ENCODE assay signal across 8 cellular contexts in the genomic region with DNA sequence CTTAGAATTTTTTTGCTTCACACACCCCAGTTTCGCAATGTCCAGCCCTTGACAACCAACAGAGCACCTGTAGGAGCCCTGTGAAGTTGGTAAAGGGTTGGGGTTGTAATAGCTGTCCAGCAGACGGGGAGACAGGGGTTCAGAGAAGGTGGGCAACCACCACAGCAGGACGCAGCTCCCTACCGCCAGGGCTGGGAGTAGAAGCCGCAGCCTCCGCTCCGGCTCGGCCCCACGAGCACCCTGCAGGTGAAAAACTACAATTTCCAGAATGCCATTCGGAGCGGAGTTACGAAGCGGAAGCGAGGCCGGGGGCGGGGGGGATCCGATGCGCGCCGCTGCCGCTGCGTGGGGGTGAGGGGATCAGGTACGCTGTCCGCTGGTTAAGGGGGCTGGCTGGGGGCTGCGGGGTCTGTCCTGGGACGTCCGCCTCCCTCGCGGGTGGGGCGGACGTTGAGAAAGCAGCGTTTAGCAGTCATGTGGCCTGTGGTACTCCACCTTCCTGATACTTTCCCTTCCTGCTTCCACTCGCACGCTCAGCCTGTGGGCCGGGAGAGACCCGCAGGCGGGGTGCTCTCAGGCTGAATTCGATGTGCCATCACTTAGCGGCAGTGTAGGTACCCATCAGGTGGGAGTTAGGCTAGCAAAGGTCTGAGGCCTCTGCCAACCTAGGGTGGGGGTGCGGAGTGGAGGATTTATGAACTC. TPM values are rescaled to one million over a fixed set of nuclear protein-coding genes. Genes with fewer than 3 reads are reported as not detected.
A peak's percentile ranks its signal among the peaks of the same experiment; 100 is the strongest.
DNase-seq lines count a peak whose midpoint lies in the region; ATAC-seq, FAIRE-seq and TF ChIP-seq lines count a peak whose summit lies in the region.

A gene with protein sequence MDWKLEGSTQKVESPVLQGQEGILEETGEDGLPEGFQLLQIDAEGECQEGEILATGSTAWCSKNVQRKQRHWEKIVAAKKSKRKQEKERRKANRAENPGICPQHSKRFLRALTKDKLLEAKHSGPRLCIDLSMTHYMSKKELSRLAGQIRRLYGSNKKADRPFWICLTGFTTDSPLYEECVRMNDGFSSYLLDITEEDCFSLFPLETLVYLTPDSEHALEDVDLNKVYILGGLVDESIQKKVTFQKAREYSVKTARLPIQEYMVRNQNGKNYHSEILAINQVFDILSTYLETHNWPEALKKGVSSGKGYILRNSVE (plus strand): TSS at position 317 of the 702 bp plus-strand sequence. CDS start 8,127 bp downstream, outside the sequence.

- POLR2A ChIA-PET in HCT116 (lab: Charles Lee), result no interaction called here

- H3K27ac ChIP-seq in HCT116 (ENCODE audit: low read depth, low read length) (peak within 1 kb of the TSS; percentile 55), angular gyrus (ENCODE audit: low read depth, low read length) (peak within 1 kb of the TSS; percentile 65), right cardiac atrium (ENCODE audit: low read length) (peak within 1 kb of the TSS; percentile 29)

- no peaks in the 10 kb centered on the region for H3K9me2 ChIP-seq in HCT116 (ENCODE audit: insufficient read depth)

- no peak for TF ChIP-seq RAD21 in HCT116 (IDR thresholded peaks at IDR 0.05; ENCODE audit: low read depth)

- TF ChIP-seq POLR2A in HCT116 (IDR thresholded peaks at IDR 0.05; ENCODE audit: borderline replicate concordance, extremely low read depth, insufficient read depth, insufficient read length), result no peak

- H3K9me3 ChIP-seq in HCT116 (ENCODE audit: control insufficient read depth in 1 of 2, insufficient read depth in 1 of 2, low read depth in 1 of 2, low read length in 2 of 2), result no peaks in the 10 kb centered on the region
- no peaks in the 10 kb centered on the region for H3K9me3 ChIP-seq in right cardiac atrium (ENCODE audit: control insufficient read depth, low read length)

- H3K9ac ChIP-seq in HCT116 (ENCODE audit: low read length), result peak within 1 kb of the TSS; percentile 74

- H3K4me3 ChIP-seq in HCT116 (replicated peaks in 1 of 2; ENCODE audit: low read depth in 1 of 2, low read length in 2 of 2) (peak within 1 kb of the TSS; percentile 79 to 85), right cardiac atrium (ENCODE audit: low read length) (peak within 1 kb of the TSS; percentile 99)

- H4K20me1 ChIP-seq in HCT116 (ENCODE audit: insufficient read depth), result no peaks in the 10 kb centered on the region

- H3K4me1 ChIP-seq in HCT116 (ENCODE audit: control insufficient read depth in 1 of 2, insufficient read depth in 2 of 2, low read length in 2 of 2), result peaks cover 5 to 27% of the 10 kb centered on the region in 2 experiments; a peak in 3 of 4 replicates
- H3K4me1 ChIP-seq in right cardiac atrium (ENCODE audit: control insufficient read depth, insufficient read depth, low read length), result no peaks in the 10 kb centered on the region

- 3% methylated on average over 40 of the region's 40 CpGs for WGBS in right cardiac atrium

- CTCF ChIA-PET in HCT116 (lab: Charles Lee), result no interaction called here

- FAIRE-seq in urothelium cell line (lab: Jason Lieb, UNC), result no peak

- H3K36me3 ChIP-seq in HCT116 (ENCODE audit: control insufficient read depth in 1 of 2, insufficient read depth in 2 of 2, low read length in 2 of 2), result no peaks in the 10 kb centered on the region

- peak; percentile 91 for ATAC-seq in HCT116
- ATAC-seq in right cardiac atrium, result peak; percentile 95 to 96

- peaks cover 9% of the 10 kb centered on the region; the same call in 1 of the 2 replicates for H3K79me2 ChIP-seq in HCT116 (ENCODE audit: insufficient read depth, low read length)

- no peak for TF ChIP-seq CTCF in HCT116 (IDR thresholded peaks at IDR 0.05 in 2 of 3, conservative IDR thresholded peaks at IDR 0.05 in 1 of 3; ENCODE audit: borderline replicate concordance in 1 of 3, insufficient read depth in 1 of 3, low read depth in 2 of 3, low read length in 2 of 3)

- H3K27me3 ChIP-seq in HCT116 (ENCODE audit: insufficient read depth, low read length) (no peaks in the 10 kb centered on the region), right cardiac atrium (ENCODE audit: control insufficient read depth, insufficient read depth) (no peaks in the 10 kb centered on the region)

- RAD21 ChIA-PET in HCT116 (lab: Charles Lee; ENCODE audit: low non-redundant PET in 1 of 2, low total read pairs in 2 of 2, uncharacterized antibody in 2 of 2, unreplicated experiment in 2 of 2), result no interaction called here

- BruUV-seq in HCT116 (replicated peaks; lab: Mats Ljungman, UMichigan), result TSS peak; percentile 77

- peak within 1 kb of the TSS; percentile 81 for H3K4me2 ChIP-seq in HCT116 (ENCODE audit: low read length)

- intact Hi-C loops in HCT116 (cut with micrococcal nuclease), result loop anchor here (10.0 kb wide), 1 partner anchor 101 kb away; no protein-coding TSS in a partner anchor
- intact Hi-C loops in T-helper 1 cell treated with Interleukin-12 subunit alpha and Interleukin-12 subunit beta and Interleukin-4 antibody, amounts not matched to agents 30 ng/mL and 1 ng/mL, for 36 hours (cut with micrococcal nuclease), result loop anchor here (1.0 to 10.0 kb wide), 9 partner anchors 32 to 794 kb away; a partner anchor contains a TSS
- intact Hi-C loops in right cardiac atrium (cut with DNase I), result no loop called here

- peak within 1 kb of the TSS; percentile 75 for H2AFZ ChIP-seq in HCT116 (ENCODE audit: low read depth, low read length, poor library complexity, severe bottlenecking)

- peak; percentile 44 for DNase-seq in GF-D8 (lab: John Stamatoyannopoulos, UW)
- DNase-seq in HCT116 (ENCODE audit: low read depth, low spot score), result peak; percentile 39
- peak; percentile 74 for DNase-seq in NAMALWA (ENCODE audit: low spot score)
- DNase-seq in right cardiac atrium, result peak; percentile 72 to 88 (median 86)
- peak; percentile 19 for DNase-seq in pulmonary artery endothelial cell (ENCODE audit: low read depth, low spot score)
- peak; percentile 91 for DNase-seq in urothelium cell line (ENCODE audit: low spot score)

TF ChIP-seq in HCT116, 20 proteins besides CTCF, POLR2A, EP300 and RAD21:
- TF ChIP-seq FOSL1 (IDR thresholded peaks at IDR 0.05; ENCODE audit: low read depth), result no peak
- 0 out of 2 replicates have a peak, but pooled peaks have one; percentile 20 for TF ChIP-seq SIN3A (IDR thresholded peaks at IDR 0.05; ENCODE audit: low read depth)
- TF ChIP-seq ELF1 (IDR thresholded peaks at IDR 0.05; ENCODE audit: borderline replicate concordance, low read depth), result peak; percentile 38; the same call in 1 of the 2 replicates
- TF ChIP-seq ZNF274 (IDR thresholded peaks at IDR 0.05; ENCODE audit: low read depth, low read length), result no peak
- TF ChIP-seq ZFX (IDR thresholded peaks at IDR 0.05), result peak; percentile 59
- no peak for TF ChIP-seq SRF (IDR thresholded peaks at IDR 0.05; ENCODE audit: low read depth)
- TF ChIP-seq JUND (IDR thresholded peaks at IDR 0.05), result no peak
- peak; percentile 71 for TF ChIP-seq CEBPB (IDR thresholded peaks at IDR 0.05; ENCODE audit: low read depth)
- TF ChIP-seq POLR2AphosphoS5 (IDR thresholded peaks at IDR 0.05; ENCODE audit: low read depth, low read length), result peak; percentile 83
- TF ChIP-seq, protein P1, sequence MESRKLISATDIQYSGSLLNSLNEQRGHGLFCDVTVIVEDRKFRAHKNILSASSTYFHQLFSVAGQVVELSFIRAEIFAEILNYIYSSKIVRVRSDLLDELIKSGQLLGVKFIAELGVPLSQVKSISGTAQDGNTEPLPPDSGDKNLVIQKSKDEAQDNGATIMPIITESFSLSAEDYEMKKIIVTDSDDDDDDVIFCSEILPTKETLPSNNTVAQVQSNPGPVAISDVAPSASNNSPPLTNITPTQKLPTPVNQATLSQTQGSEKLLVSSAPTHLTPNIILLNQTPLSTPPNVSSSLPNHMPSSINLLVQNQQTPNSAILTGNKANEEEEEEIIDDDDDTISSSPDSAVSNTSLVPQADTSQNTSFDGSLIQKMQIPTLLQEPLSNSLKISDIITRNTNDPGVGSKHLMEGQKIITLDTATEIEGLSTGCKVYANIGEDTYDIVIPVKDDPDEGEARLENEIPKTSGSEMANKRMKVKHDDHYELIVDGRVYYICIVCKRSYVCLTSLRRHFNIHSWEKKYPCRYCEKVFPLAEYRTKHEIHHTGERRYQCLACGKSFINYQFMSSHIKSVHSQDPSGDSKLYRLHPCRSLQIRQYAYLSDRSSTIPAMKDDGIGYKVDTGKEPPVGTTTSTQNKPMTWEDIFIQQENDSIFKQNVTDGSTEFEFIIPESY (IDR thresholded peaks at IDR 0.05; ENCODE audit: extremely low read depth, insufficient replicate concordance, low read length), result no peak
- peak; percentile 24; the same call in 1 of the 2 replicates for TF ChIP-seq EGR1 (IDR thresholded peaks at IDR 0.05; ENCODE audit: low read depth)
- TF ChIP-seq EZH2 (IDR thresholded peaks at IDR 0.05), result no peak

RNA-seq across cellular contexts. Expression of the gene that starts here (rescaled TPM):
- total RNA-seq in HCT116 (2021; ENCODE audit: unreplicated experiment), result 5.5 TPM
- polyA plus RNA-seq in HCT116 (2012), result 5.0 and 6.2 TPM in 2 replicates
- 14.4 and 14.7 TPM in 2 replicates for total RNA-seq in T-helper 1 cell treated with Interleukin-12 subunit alpha and Interleukin-12 subunit beta and Interleukin-4 antibody, amounts not matched to agents 30 ng/mL and 1 ng/mL, for 36 hours
- 1 to 10 TPM; 4.8 to 6.1 (median 5.2) TPM for total RNA-seq in right cardiac atrium
- 3.3 TPM for polyA plus RNA-seq in right cardiac atrium
- total RNA-seq in pulmonary artery endothelial cell, result 2.4 and 2.6 TPM in 2 replicates

Comparison
In these comparisons a context has a peak if more than half of its experiments do, and no peak if none do; other contexts are left out.
1. Peak in every context shown above with its lines: DNase-seq, ATAC-seq, H3K4me3 ChIP-seq and H3K27ac ChIP-seq.
2. DNase-seq: peak in every context shown above with its lines; median percentile 91 in urothelium cell line; 86 in right cardiac atrium; 74 in NAMALWA; 44 in GF-D8; 39 in HCT116; 19 in pulmonary artery endothelial cell.
3. intact Hi-C loops: an anchor here in HCT116 (10.0 kb wide) and T-helper 1 cell treated with Interleukin-12 subunit alpha and Interleukin-12 subunit beta and Interleukin-4 antibody, amounts not matched to agents 30 ng/mL and 1 ng/mL, for 36 hours (1.0 to 10.0 kb wide); none called in right cardiac atrium.